In the genomic region with DNA sequence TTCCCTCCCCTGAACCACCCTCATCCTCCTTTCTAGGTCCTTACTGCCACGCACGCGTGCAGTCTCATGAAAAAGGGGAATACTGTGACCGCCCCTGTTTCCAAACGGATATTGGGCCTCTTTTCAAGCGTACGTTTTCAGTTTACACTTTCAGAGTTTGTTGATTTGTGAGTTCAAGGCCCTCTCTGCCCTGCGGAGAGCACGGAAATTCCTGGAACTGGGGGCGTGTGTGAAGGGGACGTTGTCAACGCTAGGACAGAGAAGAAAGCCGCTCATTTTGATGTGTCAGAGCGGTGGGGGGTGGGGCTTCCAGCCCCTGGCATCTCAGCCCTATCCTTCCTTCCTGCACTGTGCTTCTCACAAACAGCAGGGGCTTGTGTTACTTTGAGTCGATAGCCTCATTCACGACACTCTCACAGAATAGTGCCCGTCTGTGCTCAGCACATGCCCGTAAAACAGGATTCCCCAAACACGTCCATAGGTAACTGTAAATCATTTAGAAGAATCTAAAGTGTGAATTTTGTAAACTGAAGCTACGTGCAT, we compare ENCODE assay signal across 1 cellular context.
TF ChIP-seq lines count a peak whose summit lies in the region.

No MANE protein-coding gene starts in this region.

TF ChIP-seq in HepG2, 621 proteins besides CTCF, POLR2A, EP300 and RAD21 (continued from another document and continues in another):
- TF ChIP-seq, protein P1, sequence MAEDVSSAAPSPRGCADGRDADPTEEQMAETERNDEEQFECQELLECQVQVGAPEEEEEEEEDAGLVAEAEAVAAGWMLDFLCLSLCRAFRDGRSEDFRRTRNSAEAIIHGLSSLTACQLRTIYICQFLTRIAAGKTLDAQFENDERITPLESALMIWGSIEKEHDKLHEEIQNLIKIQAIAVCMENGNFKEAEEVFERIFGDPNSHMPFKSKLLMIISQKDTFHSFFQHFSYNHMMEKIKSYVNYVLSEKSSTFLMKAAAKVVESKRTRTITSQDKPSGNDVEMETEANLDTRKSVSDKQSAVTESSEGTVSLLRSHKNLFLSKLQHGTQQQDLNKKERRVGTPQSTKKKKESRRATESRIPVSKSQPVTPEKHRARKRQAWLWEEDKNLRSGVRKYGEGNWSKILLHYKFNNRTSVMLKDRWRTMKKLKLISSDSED (CRISPR knock-in tag; IDR thresholded peaks at IDR 0.05): no peak
- TF ChIP-seq ZNF205 (CRISPR knock-in tag; IDR thresholded peaks at IDR 0.05) (no peak), ZNF609 (CRISPR knock-in tag; IDR thresholded peaks at IDR 0.05; ENCODE audit: borderline replicate concordance) (peak; percentile 89), ZNF766 (CRISPR knock-in tag; IDR thresholded peaks at IDR 0.05; ENCODE audit: borderline replicate concordance) (no peak), CERS6 (CRISPR knock-in tag; IDR thresholded peaks at IDR 0.05) (no peak), ZFP82 (CRISPR knock-in tag; IDR thresholded peaks at IDR 0.05; ENCODE audit: borderline replicate concordance) (0 out of 2 replicates have a peak, but pooled peaks have one; percentile 60), ZMYM4 (CRISPR knock-in tag; IDR thresholded peaks at IDR 0.05) (peak; percentile 84), ZNF3 (CRISPR knock-in tag; IDR thresholded peaks at IDR 0.05) (peak; percentile 74; the same call in 1 of the 2 replicates), MTA3 (CRISPR knock-in tag; IDR thresholded peaks at IDR 0.05) (no peak), HES4 (CRISPR knock-in tag; IDR thresholded peaks at IDR 0.05; ENCODE audit: borderline replicate concordance) (0 out of 2 replicates have a peak, but pooled peaks have one; percentile 51), PRPF4 (IDR thresholded peaks at IDR 0.05; ENCODE audit: low read depth, low read length, poor library complexity, severe bottlenecking) (no peak), ARID3A (IDR thresholded peaks at IDR 0.05; ENCODE audit: low read depth, low read length) (no peak), SAP130 (CRISPR knock-in tag; IDR thresholded peaks at IDR 0.05; ENCODE audit: low read depth) (peak; percentile 85), NKX3-1 (CRISPR knock-in tag; IDR thresholded peaks at IDR 0.05) (no peak), YY1 (IDR thresholded peaks at IDR 0.05; ENCODE audit: insufficient read depth, insufficient replicate concordance, low read depth, low read length) (peak; percentile 41), ZNF776 (CRISPR knock-in tag; IDR thresholded peaks at IDR 0.05) (no peak), ZNF891 (CRISPR knock-in tag; IDR thresholded peaks at IDR 0.05) (no peak), GATAD2A (CRISPR knock-in tag; IDR thresholded peaks at IDR 0.05) (peak; percentile 95), ZFP1 (CRISPR knock-in tag; IDR thresholded peaks at IDR 0.05) (peak; percentile 21; the same call in 1 of the 2 replicates), ZNF83 (CRISPR knock-in tag; IDR thresholded peaks at IDR 0.05; ENCODE audit: borderline replicate concordance) (no peak; the same call in 1 of the 2 replicates), ATF7-NPFF (CRISPR knock-in tag; IDR thresholded peaks at IDR 0.05; ENCODE audit: low read depth) (no peak; the same call in 1 of the 2 replicates), NCOA5 (CRISPR knock-in tag; IDR thresholded peaks at IDR 0.05) (no peak), ETV5 (CRISPR knock-in tag; IDR thresholded peaks at IDR 0.05; ENCODE audit: borderline replicate concordance) (peak; percentile 97), ZNF644 (CRISPR knock-in tag; IDR thresholded peaks at IDR 0.05; ENCODE audit: low read depth) (peak; percentile 31), NFRKB (IDR thresholded peaks at IDR 0.05) (no peak), NCOA2 (CRISPR knock-in tag; IDR thresholded peaks at IDR 0.05) (peak; percentile 99), PAF1 (CRISPR knock-in tag; IDR thresholded peaks at IDR 0.05) (no peak), ZNF350 (CRISPR knock-in tag; IDR thresholded peaks at IDR 0.05; ENCODE audit: borderline replicate concordance, low read depth) (peak; percentile 86), GTF3A (CRISPR knock-in tag; conservative IDR thresholded peaks at IDR 0.05) (no peak), HNF1B (CRISPR knock-in tag; IDR thresholded peaks at IDR 0.05) (peak; percentile 97), BRCA1 (CRISPR knock-in tag; IDR thresholded peaks at IDR 0.05) (no peak)
- TF ChIP-seq, protein P2, sequence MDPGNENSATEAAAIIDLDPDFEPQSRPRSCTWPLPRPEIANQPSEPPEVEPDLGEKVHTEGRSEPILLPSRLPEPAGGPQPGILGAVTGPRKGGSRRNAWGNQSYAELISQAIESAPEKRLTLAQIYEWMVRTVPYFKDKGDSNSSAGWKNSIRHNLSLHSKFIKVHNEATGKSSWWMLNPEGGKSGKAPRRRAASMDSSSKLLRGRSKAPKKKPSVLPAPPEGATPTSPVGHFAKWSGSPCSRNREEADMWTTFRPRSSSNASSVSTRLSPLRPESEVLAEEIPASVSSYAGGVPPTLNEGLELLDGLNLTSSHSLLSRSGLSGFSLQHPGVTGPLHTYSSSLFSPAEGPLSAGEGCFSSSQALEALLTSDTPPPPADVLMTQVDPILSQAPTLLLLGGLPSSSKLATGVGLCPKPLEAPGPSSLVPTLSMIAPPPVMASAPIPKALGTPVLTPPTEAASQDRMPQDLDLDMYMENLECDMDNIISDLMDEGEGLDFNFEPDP (CRISPR knock-in tag; conservative IDR thresholded peaks at IDR 0.05): no peak
- TF ChIP-seq, protein P3, sequence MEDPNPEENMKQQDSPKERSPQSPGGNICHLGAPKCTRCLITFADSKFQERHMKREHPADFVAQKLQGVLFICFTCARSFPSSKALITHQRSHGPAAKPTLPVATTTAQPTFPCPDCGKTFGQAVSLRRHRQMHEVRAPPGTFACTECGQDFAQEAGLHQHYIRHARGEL (CRISPR knock-in tag; IDR thresholded peaks at IDR 0.05): no peak
- TF ChIP-seq, protein P4, sequence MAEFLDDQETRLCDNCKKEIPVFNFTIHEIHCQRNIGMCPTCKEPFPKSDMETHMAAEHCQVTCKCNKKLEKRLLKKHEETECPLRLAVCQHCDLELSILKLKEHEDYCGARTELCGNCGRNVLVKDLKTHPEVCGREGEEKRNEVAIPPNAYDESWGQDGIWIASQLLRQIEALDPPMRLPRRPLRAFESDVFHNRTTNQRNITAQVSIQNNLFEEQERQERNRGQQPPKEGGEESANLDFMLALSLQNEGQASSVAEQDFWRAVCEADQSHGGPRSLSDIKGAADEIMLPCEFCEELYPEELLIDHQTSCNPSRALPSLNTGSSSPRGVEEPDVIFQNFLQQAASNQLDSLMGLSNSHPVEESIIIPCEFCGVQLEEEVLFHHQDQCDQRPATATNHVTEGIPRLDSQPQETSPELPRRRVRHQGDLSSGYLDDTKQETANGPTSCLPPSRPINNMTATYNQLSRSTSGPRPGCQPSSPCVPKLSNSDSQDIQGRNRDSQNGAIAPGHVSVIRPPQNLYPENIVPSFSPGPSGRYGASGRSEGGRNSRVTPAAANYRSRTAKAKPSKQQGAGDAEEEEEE (CRISPR knock-in tag; IDR thresholded peaks at IDR 0.05; ENCODE audit: borderline replicate concordance): no peak
- TF ChIP-seq, protein P5, sequence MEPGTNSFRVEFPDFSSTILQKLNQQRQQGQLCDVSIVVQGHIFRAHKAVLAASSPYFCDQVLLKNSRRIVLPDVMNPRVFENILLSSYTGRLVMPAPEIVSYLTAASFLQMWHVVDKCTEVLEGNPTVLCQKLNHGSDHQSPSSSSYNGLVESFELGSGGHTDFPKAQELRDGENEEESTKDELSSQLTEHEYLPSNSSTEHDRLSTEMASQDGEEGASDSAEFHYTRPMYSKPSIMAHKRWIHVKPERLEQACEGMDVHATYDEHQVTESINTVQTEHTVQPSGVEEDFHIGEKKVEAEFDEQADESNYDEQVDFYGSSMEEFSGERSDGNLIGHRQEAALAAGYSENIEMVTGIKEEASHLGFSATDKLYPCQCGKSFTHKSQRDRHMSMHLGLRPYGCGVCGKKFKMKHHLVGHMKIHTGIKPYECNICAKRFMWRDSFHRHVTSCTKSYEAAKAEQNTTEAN (CRISPR knock-in tag; conservative IDR thresholded peaks at IDR 0.05): peak; percentile 94
- TF ChIP-seq, protein P6, sequence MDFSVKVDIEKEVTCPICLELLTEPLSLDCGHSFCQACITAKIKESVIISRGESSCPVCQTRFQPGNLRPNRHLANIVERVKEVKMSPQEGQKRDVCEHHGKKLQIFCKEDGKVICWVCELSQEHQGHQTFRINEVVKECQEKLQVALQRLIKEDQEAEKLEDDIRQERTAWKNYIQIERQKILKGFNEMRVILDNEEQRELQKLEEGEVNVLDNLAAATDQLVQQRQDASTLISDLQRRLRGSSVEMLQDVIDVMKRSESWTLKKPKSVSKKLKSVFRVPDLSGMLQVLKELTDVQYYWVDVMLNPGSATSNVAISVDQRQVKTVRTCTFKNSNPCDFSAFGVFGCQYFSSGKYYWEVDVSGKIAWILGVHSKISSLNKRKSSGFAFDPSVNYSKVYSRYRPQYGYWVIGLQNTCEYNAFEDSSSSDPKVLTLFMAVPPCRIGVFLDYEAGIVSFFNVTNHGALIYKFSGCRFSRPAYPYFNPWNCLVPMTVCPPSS (IDR thresholded peaks at IDR 0.05): no peak
- TF ChIP-seq, protein P7, sequence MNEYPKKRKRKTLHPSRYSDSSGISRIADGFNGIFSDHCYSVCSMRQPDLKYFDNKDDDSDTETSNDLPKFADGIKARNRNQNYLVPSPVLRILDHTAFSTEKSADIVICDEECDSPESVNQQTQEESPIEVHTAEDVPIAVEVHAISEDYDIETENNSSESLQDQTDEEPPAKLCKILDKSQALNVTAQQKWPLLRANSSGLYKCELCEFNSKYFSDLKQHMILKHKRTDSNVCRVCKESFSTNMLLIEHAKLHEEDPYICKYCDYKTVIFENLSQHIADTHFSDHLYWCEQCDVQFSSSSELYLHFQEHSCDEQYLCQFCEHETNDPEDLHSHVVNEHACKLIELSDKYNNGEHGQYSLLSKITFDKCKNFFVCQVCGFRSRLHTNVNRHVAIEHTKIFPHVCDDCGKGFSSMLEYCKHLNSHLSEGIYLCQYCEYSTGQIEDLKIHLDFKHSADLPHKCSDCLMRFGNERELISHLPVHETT (CRISPR knock-in tag; conservative IDR thresholded peaks at IDR 0.05): no peak; the same call in 1 of the 2 replicates
